ENCODE assay signal across 1 cellular context in genomic region chr17:75516255-75516618, GRCh38.
A peak's percentile ranks its signal among the peaks of the same experiment; 100 is the strongest.
TF ChIP-seq lines count a peak whose summit lies in the region.

TSEN54 (plus strand) TSS chr17:75516528; CDS start chr17:75516561, 33 bp downstream.

TF ChIP-seq in K562, 482 proteins besides CTCF, POLR2A, EP300 and RAD21 (continued from another document and continues in another):
- TF ChIP-seq ZBTB40 (IDR thresholded peaks at IDR 0.05), result no peak
- no peak for TF ChIP-seq ZBTB40 (CRISPR knock-in tag; IDR thresholded peaks at IDR 0.05)
- TF ChIP-seq CHCHD3 (CRISPR knock-in tag; IDR thresholded peaks at IDR 0.05), result no peak
- TF ChIP-seq PKNOX1 (IDR thresholded peaks at IDR 0.05), result no peak
- no peak; the same call in 1 of the 2 replicates for TF ChIP-seq ZBTB7A (IDR thresholded peaks at IDR 0.05; ENCODE audit: borderline replicate concordance, control insufficient read depth, low read depth, low read length)
- TF ChIP-seq NKRF (IDR thresholded peaks at IDR 0.05; ENCODE audit: borderline replicate concordance), result peak; percentile 86
- no peak for TF ChIP-seq ZNF175 (CRISPR knock-in tag; IDR thresholded peaks at IDR 0.05; ENCODE audit: low read depth)
- TF ChIP-seq FOS (IDR thresholded peaks at IDR 0.05; ENCODE audit: extremely low read depth, insufficient read length), result no peak
- TF ChIP-seq USF1 (CRISPR knock-in tag; IDR thresholded peaks at IDR 0.05), result no peak
- no peak for TF ChIP-seq RBM34 (IDR thresholded peaks at IDR 0.05; ENCODE audit: borderline replicate concordance, insufficient read depth, low read length)
- no peak for TF ChIP-seq SMARCB1 (IDR thresholded peaks at IDR 0.05; ENCODE audit: insufficient read length, low read depth)
- no peak for TF ChIP-seq SMAD2 (IDR thresholded peaks at IDR 0.05; ENCODE audit: low read depth, low read length)
- TF ChIP-seq ZNF592 (IDR thresholded peaks at IDR 0.05), result no peak
- no peak for TF ChIP-seq ZBTB12 (CRISPR knock-in tag; IDR thresholded peaks at IDR 0.05)
- no peak for TF ChIP-seq THRB (CRISPR knock-in tag; conservative IDR thresholded peaks at IDR 0.05)
- TF ChIP-seq ATF6 (CRISPR knock-in tag; IDR thresholded peaks at IDR 0.05), result 0 out of 2 replicates have a peak, but pooled peaks have one; percentile 82
- no peak for TF ChIP-seq FOXJ2 (tag; IDR thresholded peaks at IDR 0.05)
- no peak for TF ChIP-seq UBTF (IDR thresholded peaks at IDR 0.05; ENCODE audit: borderline replicate concordance in 1 of 2, low read depth in 2 of 2, low read length in 2 of 2)
- no peak for TF ChIP-seq ZFP91 (CRISPR knock-in tag; IDR thresholded peaks at IDR 0.05)
- no peak for TF ChIP-seq MCM3 (IDR thresholded peaks at IDR 0.05)
- no peak for TF ChIP-seq BRD4 (IDR thresholded peaks at IDR 0.05)
- no peak for TF ChIP-seq HDGF (IDR thresholded peaks at IDR 0.05)
- no peak for TF ChIP-seq NFXL1 (CRISPR knock-in tag; IDR thresholded peaks at IDR 0.05)
- no peak for TF ChIP-seq ZKSCAN1 (IDR thresholded peaks at IDR 0.05; ENCODE audit: low read depth, low read length)
- no peak for TF ChIP-seq OTX1 (CRISPR knock-in tag; IDR thresholded peaks at IDR 0.05)
- TF ChIP-seq TARDBP (IDR thresholded peaks at IDR 0.05), result no peak
